In the genomic region with DNA sequence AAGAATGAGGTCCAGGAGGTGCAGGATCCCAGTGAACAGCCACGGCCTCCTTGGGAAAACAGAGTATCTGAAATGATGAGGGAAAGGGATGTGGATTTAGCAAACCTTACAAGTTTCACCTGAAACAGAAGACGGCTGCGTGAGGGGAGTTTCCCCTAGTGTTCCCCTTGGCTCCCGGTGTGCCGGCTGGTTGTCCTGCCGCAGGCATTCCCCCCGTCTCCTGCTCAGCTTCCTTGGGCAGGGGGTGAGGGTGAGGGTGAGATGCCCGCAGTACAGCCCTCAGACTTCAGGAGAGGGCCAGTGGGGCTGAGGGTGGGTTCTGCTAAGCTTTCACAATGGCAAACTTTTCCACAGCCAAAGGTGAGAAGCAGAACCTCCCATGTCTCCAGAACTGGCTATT, we compare ENCODE assay signal across 24 cellular contexts.
DNase-seq lines count a peak whose midpoint lies in the region; ATAC-seq and TF ChIP-seq lines count a peak whose summit lies in the region.
"Had no signal": no experiment of that assay in that cellular context is flagged by ENCODE, and none has a peak within 500 bp of the region (broad histone marks: within the 10 kb centered on the region; RNA-seq: fewer than 3 reads in every experiment).

No MANE protein-coding gene starts in this region.

- H3K79me2 ChIP-seq in hepatocyte = no peaks in the 10 kb centered on the region

- DNase-seq in right atrium auricular region (ENCODE audit: low spot score) = peak; percentile 26
- no peak for DNase-seq in left ventricle myocardium superior
- peak; percentile 81 for DNase-seq in esophagus muscularis mucosa (ENCODE audit: extremely low spot score)
- peak; percentile 44 for DNase-seq in type B pancreatic cell (ENCODE audit: extremely low spot score, unreplicated experiment)
- no peak for DNase-seq in hepatocyte (ENCODE audit: low spot score)
- DNase-seq in stimulated activated CD4-positive, alpha-beta T cell treated with anti-CD3 and anti-CD28 coated beads, Interleukin-15, amount 100 ng/mL, for 24 hours = no peak
- DNase-seq: 8988T; ACHN; BE2C; C1 segment of cervical spinal cord; CD4-positive, alpha-beta memory T cell; CD4-positive, CD25-positive, alpha-beta regulatory T cell; CD8-positive, alpha-beta memory T cell; COR-L47; DMS 273 treated with DMSO at 0.1 percent for 48 hours; DMS153; DMS53; DMS79; DND-41; EL; GDM1 had no signal

- H3K9me2 ChIP-seq in hepatocyte (replicated peaks; ENCODE audit: insufficient read depth) = no peaks in the 10 kb centered on the region

- H3K27me3 Mint-ChIP-seq in type B pancreatic cell = peaks cover 47% of the 10 kb centered on the region
- H3K27me3 Mint-ChIP-seq: CD4-positive, alpha-beta memory T cell; CD4-positive, CD25-positive, alpha-beta regulatory T cell had no signal

- H3K9me3 Mint-ChIP-seq in type B pancreatic cell = peaks cover 6% of the 10 kb centered on the region

- TF ChIP-seq POLR2A in esophagus muscularis mucosa (IDR thresholded peaks at IDR 0.05; ENCODE audit: low read depth) = no peak

- no peak overlapping the region for H2AFZ ChIP-seq in hepatocyte

- 74% methylated on average over 8 of the region's 8 CpGs for WGBS in esophagus muscularis mucosa
- 88% methylated on average over 8 of the region's 8 CpGs for WGBS in hepatocyte (ENCODE audit: low lambda C conversion rate, missing lambda C conversion rate)

- TF ChIP-seq EP300 in esophagus muscularis mucosa (IDR thresholded peaks at IDR 0.05) = no peak

- no peaks in the 10 kb centered on the region for H3K27me3 ChIP-seq in right atrium auricular region
- H3K27me3 ChIP-seq in esophagus muscularis mucosa = peaks cover 0 to 9% (median 0%) of the 10 kb centered on the region in 4 donors
- H3K27me3 ChIP-seq in hepatocyte = peaks cover 9% of the 10 kb centered on the region
- H3K27me3 ChIP-seq: BLaER1 had no signal

- no peak overlapping the region for H3K4me3 Mint-ChIP-seq in type B pancreatic cell
- H3K4me3 Mint-ChIP-seq: CD14-positive monocyte; CD4-positive, alpha-beta memory T cell; CD4-positive, CD25-positive, alpha-beta regulatory T cell; CD8-positive, alpha-beta memory T cell had no signal

- H3K4me1 ChIP-seq in right atrium auricular region (no peaks in the 10 kb centered on the region), esophagus muscularis mucosa (no peaks in the 10 kb centered on the region), hepatocyte (ENCODE audit: insufficient read depth) (no peaks in the 10 kb centered on the region)
- H3K4me1 ChIP-seq: BE2C had no signal

- intact Hi-C loops in left ventricle myocardium superior (cut with micrococcal nuclease) = no loop called here
- intact Hi-C loops in esophagus muscularis mucosa (cut with DNase I) = no loop called here

- H3K27ac ChIP-seq in right atrium auricular region (no peak overlapping the region), esophagus muscularis mucosa (replicated peaks in 1 of 4) (no peak overlapping the region), hepatocyte (no peak overlapping the region)
- H3K27ac ChIP-seq: BLaER1 had no signal

- no peaks in the 10 kb centered on the region for H3K36me3 ChIP-seq in right atrium auricular region
- no peaks in the 10 kb centered on the region for H3K36me3 ChIP-seq in esophagus muscularis mucosa
- no peaks in the 10 kb centered on the region for H3K36me3 ChIP-seq in hepatocyte (replicated peaks; ENCODE audit: insufficient read depth, low read depth)
- H3K36me3 ChIP-seq: BE2C, BLaER1 had no signal

- no peaks in the 10 kb centered on the region for H4K20me1 ChIP-seq in hepatocyte (ENCODE audit: insufficient read depth, poor library complexity, severe bottlenecking)
- H4K20me1 ChIP-seq: BLaER1 had no signal

- H3K36me3 Mint-ChIP-seq in type B pancreatic cell = no peaks in the 10 kb centered on the region
- H3K36me3 Mint-ChIP-seq: CD14-positive monocyte; CD4-positive, alpha-beta memory T cell; CD4-positive, CD25-positive, alpha-beta regulatory T cell; CD8-positive, alpha-beta memory T cell had no signal

- no peak overlapping the region for H3K4me2 ChIP-seq in hepatocyte
- H3K4me2 ChIP-seq: BLaER1 had no signal

- H3K4me1 Mint-ChIP-seq in type B pancreatic cell (ENCODE audit: unreplicated experiment) = no peaks in the 10 kb centered on the region
- H3K4me1 Mint-ChIP-seq: CD14-positive monocyte; CD4-positive, alpha-beta memory T cell; CD4-positive, CD25-positive, alpha-beta regulatory T cell; CD8-positive, alpha-beta memory T cell had no signal

- H3K9me3 ChIP-seq in right atrium auricular region (no peaks in the 10 kb centered on the region), esophagus muscularis mucosa (peaks cover 0 to 16% (median 2%) of the 10 kb centered on the region in 4 donors), hepatocyte (ENCODE audit: low read depth) (no peaks in the 10 kb centered on the region)
- H3K9me3 ChIP-seq: BE2C had no signal

- no peak overlapping the region for H3K4me3 ChIP-seq in right atrium auricular region
- H3K4me3 ChIP-seq in esophagus muscularis mucosa = no peak overlapping the region
- H3K4me3 ChIP-seq in hepatocyte = no peak overlapping the region
- H3K4me3 ChIP-seq: BLaER1, GM12878 had no signal

- TF ChIP-seq CTCF in right atrium auricular region (IDR thresholded peaks at IDR 0.05) (no peak), esophagus muscularis mucosa (IDR thresholded peaks at IDR 0.05) (no peak), type B pancreatic cell (conservative IDR thresholded peaks at IDR 0.05) (no peak), hepatocyte (IDR thresholded peaks at IDR 0.05; ENCODE audit: poor library complexity) (no peak)

- ATAC-seq in left ventricle myocardium superior = no peak
- ATAC-seq: GM12878 had no signal

- H3K27ac Mint-ChIP-seq in type B pancreatic cell = no peak overlapping the region
- H3K27ac Mint-ChIP-seq: CD14-positive monocyte; CD8-positive, alpha-beta memory T cell had no signal

Comparison
In these comparisons a context has a peak if more than half of its experiments do, and no peak if none do; other contexts are left out.
1. DNase-seq: peak in right atrium auricular region (single experiment), esophagus muscularis mucosa (single experiment) and type B pancreatic cell (single experiment); none in left ventricle myocardium superior (single experiment), hepatocyte (single experiment) and stimulated activated CD4-positive, alpha-beta T cell treated with anti-CD3 and anti-CD28 coated beads, Interleukin-15, amount 100 ng/mL, for 24 hours (single experiment).